8 cellular contexts compared by ENCODE assay signal in the genomic region with DNA sequence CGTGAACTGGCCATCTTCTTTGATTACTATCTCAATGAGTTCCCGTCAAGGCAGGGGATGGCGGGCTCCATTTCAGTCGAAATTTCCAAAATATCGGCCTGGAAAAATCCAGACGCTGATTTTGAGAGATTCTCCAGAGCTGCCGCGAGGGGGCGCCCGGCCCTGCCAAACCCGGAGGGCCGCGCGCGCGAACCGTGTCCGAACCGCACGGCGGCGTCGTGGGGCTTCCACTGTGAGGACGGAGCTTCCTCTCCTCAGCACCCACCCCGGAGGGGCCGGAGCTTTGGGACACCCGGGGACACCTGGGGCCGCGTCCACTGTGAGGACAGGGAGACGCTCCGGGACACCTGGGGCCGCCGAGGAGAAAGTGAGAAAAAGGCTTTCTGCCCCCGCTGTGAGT.
DNase-seq lines count a peak whose midpoint lies in the region; TF ChIP-seq lines count a peak whose summit lies in the region.
"Not testable (repeated sequence)": the region's sequence is repeated elsewhere in the genome, so short reads cannot be mapped to it uniquely, and the experiment has no call there.

No MANE protein-coding gene starts in this region.

- H3K36me3 ChIP-seq in left ventricle myocardium inferior = not testable (repeated sequence)

- H3K4me3 ChIP-seq in left ventricle myocardium inferior = not testable (repeated sequence)

- not testable (repeated sequence) for H3K27ac Mint-ChIP-seq in activated CD4-positive, alpha-beta T cell treated with anti-CD3 and anti-CD28 coated beads, Interleukin-2, amount 10 ng/mL, durations not matched to agents 7 days and 5 days; chondrocyte (ENCODE audit: unreplicated experiment); neural crest cell (ENCODE audit: unreplicated experiment)

- peaks cover 45% of the 10 kb centered on the region for H3K27me3 ChIP-seq in left ventricle myocardium inferior (ENCODE audit: low read depth)

- H3K36me3 Mint-ChIP-seq in activated CD4-positive, alpha-beta T cell treated with anti-CD3 and anti-CD28 coated beads, Interleukin-2, amount 10 ng/mL, durations not matched to agents 7 days and 5 days (ENCODE audit: low read depth); chondrocyte (ENCODE audit: low read depth); neural crest cell (ENCODE audit: low read depth): not testable (repeated sequence)

- TF ChIP-seq CTCF in chondrocyte (IDR thresholded peaks at IDR 0.05) (peak; percentile 74), neural crest cell (conservative IDR thresholded peaks at IDR 0.05) (peak; percentile 60)
- not testable (repeated sequence) for TF ChIP-seq CTCF in left ventricle myocardium inferior (IDR thresholded peaks at IDR 0.05; ENCODE audit: borderline replicate concordance)

- not testable (repeated sequence) for H3K9me3 Mint-ChIP-seq in activated CD4-positive, alpha-beta T cell treated with anti-CD3 and anti-CD28 coated beads, Interleukin-2, amount 10 ng/mL, durations not matched to agents 7 days and 5 days; chondrocyte (ENCODE audit: low read depth); neural crest cell

- not testable (repeated sequence) for H3K4me1 Mint-ChIP-seq in activated CD4-positive, alpha-beta T cell treated with anti-CD3 and anti-CD28 coated beads, Interleukin-2, amount 10 ng/mL, durations not matched to agents 7 days and 5 days; chondrocyte (ENCODE audit: low read depth); neural crest cell

- not testable (repeated sequence) for H3K27ac ChIP-seq in left ventricle myocardium inferior (replicated peaks)

- intact Hi-C loops in left ventricle myocardium inferior (cut with micrococcal nuclease) = not testable (repeated sequence)

- CTCF ChIA-PET in HEK293T (lab: Yijun Ruan, JAX); activated CD4-positive, alpha-beta T cell treated with anti-CD3 and anti-CD28 coated beads, Interleukin-2, amount 10 ng/mL, durations not matched to agents 7 days and 5 days (lab: Charles Lee): not testable (repeated sequence)

- DNase-seq in CMK (ENCODE audit: low read depth) (peak; percentile 4), NCI-H69 (lab: John Stamatoyannopoulos, UW) (peak; percentile 53), left ventricle myocardium inferior (peak; percentile 21), neural crest cell (ENCODE audit: low read depth, low spot score) (peak; percentile 53)
- DNase-seq in HEK293T (ENCODE audit: extremely low spot score); chondrocyte (ENCODE audit: low spot score): not testable (repeated sequence)
- DNase-seq in activated CD4-positive, alpha-beta T cell treated with anti-CD3 and anti-CD28 coated beads, Interleukin-2, amount 10 ng/mL, durations not matched to agents 7 days and 5 days = peak; percentile 22
- peak; percentile 4 for DNase-seq in stimulated activated CD8-positive, alpha-beta memory T cell treated with anti-CD3 and anti-CD28 coated beads, Interleukin-12 subunit alpha, Interleukin-12 subunit beta, amount 100 ng/mL, for 1 hour (ENCODE audit: low read depth)

- not testable (repeated sequence) for H3K4me1 ChIP-seq in left ventricle myocardium inferior

- H3K9me3 ChIP-seq in left ventricle myocardium inferior (replicated peaks) = not testable (repeated sequence)

- not testable (repeated sequence) for H3K4me3 Mint-ChIP-seq in activated CD4-positive, alpha-beta T cell treated with anti-CD3 and anti-CD28 coated beads, Interleukin-2, amount 10 ng/mL, durations not matched to agents 7 days and 5 days; neural crest cell
- H3K4me3 Mint-ChIP-seq in chondrocyte (ENCODE audit: unreplicated experiment) = peak overlapping the region; percentile 25

- POLR2A ChIA-PET in HEK293T (lab: Yijun Ruan, JAX); activated CD4-positive, alpha-beta T cell treated with anti-CD3 and anti-CD28 coated beads, Interleukin-2, amount 10 ng/mL, durations not matched to agents 7 days and 5 days (lab: Charles Lee): not testable (repeated sequence)

- H3K27me3 Mint-ChIP-seq in activated CD4-positive, alpha-beta T cell treated with anti-CD3 and anti-CD28 coated beads, Interleukin-2, amount 10 ng/mL, durations not matched to agents 7 days and 5 days; chondrocyte (ENCODE audit: low read depth): not testable (repeated sequence)
- peaks cover 28% of the 10 kb centered on the region for H3K27me3 Mint-ChIP-seq in neural crest cell (ENCODE audit: low read depth)

TF ChIP-seq in HEK293T, 16 proteins besides CTCF, POLR2A, EP300 and RAD21:
- TF ChIP-seq L3MBTL2 (conservative IDR thresholded peaks at IDR 0.05) = peak; percentile 76
